27 cellular contexts compared by ENCODE assay signal in the genomic region with DNA sequence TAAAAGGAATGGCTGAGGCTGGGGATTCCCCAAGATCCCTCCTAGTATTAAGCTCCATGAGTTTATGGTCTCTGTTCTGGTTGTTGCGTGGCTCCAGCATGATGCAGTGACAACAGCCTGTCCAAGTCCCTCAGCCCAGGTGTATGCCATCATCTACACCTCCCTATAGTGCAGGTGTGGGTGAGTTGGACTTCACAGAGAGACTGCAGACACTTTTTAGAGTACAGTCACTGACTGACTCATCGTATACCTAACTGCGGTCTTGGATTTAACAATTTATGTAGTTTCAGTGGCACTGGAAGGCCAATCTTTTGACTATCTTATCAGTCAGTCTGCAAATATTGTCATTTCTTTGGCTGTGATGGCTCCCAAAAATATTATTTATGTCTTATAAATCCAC.
"Had no signal": no experiment of that assay in that cellular context is flagged by ENCODE, and none has a peak within 500 bp of the region (broad histone marks: within the 10 kb centered on the region; RNA-seq: fewer than 3 reads in every experiment).

No MANE protein-coding gene starts in this region.

- H3K27ac ChIP-seq: cardiac muscle cell, colonic mucosa, pancreas, prostate gland, skin epidermis, upper lobe of left lung, vagina, VCaP had no signal

- H3K4me1 ChIP-seq: colonic mucosa, pancreas, prostate gland, upper lobe of left lung, vagina had no signal

- H3K36me3 ChIP-seq: cardiac muscle cell, colonic mucosa, pancreas, prostate gland, upper lobe of left lung, vagina had no signal

- H3K4me3 ChIP-seq: cardiac muscle cell, colonic mucosa, pancreas, prostate gland, skin epidermis, upper lobe of left lung, vagina had no signal

- DNase-seq: activated CD4-positive, alpha-beta T cell treated with anti-CD3 and anti-CD28 coated beads for 4 hours; activated CD4-positive, alpha-beta T cell treated with anti-CD3 and anti-CD28 coated beads, Interleukin-2, amount 50 U/mL, for 4 hours; activated naive CD4-positive, alpha-beta T cell; activated T-cell treated with anti-CD3 and anti-CD28 coated beads for 4 hours; activated T-cell treated with anti-CD3 and anti-CD28 coated beads, Interleukin-2, amount 50 U/mL, for 72 hours; anterior cingulate cortex; cerebellar nuclear complex; colonic mucosa; effector CD8-positive, alpha-beta T cell; foreskin melanocyte; left cardiac atrium; left ventricle myocardium superior; retina; stimulated activated CD4-positive, alpha-beta T cell treated with anti-CD3 and anti-CD28 coated beads, Interleukin-4, amount 100 ng/mL, for 24 hours; stimulated activated naive CD8-positive, alpha-beta T cell treated with anti-CD3 and anti-CD28 coated beads, Interleukin-15, amount 100 ng/mL, for 72 hours; substantia nigra; T-helper 9 cell; upper lobe of left lung had no signal

- H3K27me3 ChIP-seq: cardiac muscle cell, colonic mucosa, pancreas, upper lobe of left lung, vagina had no signal

- ATAC-seq: activated naive CD4-positive, alpha-beta T cell treated with anti-CD3 and anti-CD28 coated beads, Interleukin-2, amount 50 U/mL, for 72 hours; activated T-cell treated with anti-CD3 and anti-CD28 coated beads, Interleukin-2, amount 50 U/mL, for 72 hours; left cardiac atrium; left ventricle myocardium superior; pancreas; sciatic nerve; stimulated activated effector memory CD8-positive, alpha-beta T cell treated with anti-CD3 and anti-CD28 coated beads, Interleukin-12 subunit alpha, Interleukin-12 subunit beta, amount 100 ng/mL, for 72 hours; stimulated activated naive CD8-positive, alpha-beta T cell treated with anti-CD3 and anti-CD28 coated beads, Interleukin-15, amount 100 ng/mL, for 72 hours had no signal

- H3K9me3 ChIP-seq: colonic mucosa, pancreas, prostate gland, upper lobe of left lung, vagina had no signal
